ENCODE assay signal across 15 cellular contexts in genomic region chr4:67006791-67007190, GRCh38.
DNase-seq lines count a peak whose midpoint lies in the region; ATAC-seq and TF ChIP-seq lines count a peak whose summit lies in the region.
"Had no signal": no experiment of that assay in that cellular context is flagged by ENCODE, and none has a peak within 500 bp of the region (broad histone marks: within the 10 kb centered on the region; RNA-seq: fewer than 3 reads in every experiment).

No MANE protein-coding gene starts in this region.

- in situ Hi-C loops in SK-MEL-5 (cut with HindIII; ENCODE audit: low pct_unique_long_range_greater_than_20kb, low sequenced_read_pairs), result no loop called here

- H3K79me2 ChIP-seq in GM23338 (replicated peaks; ENCODE audit: insufficient read depth) (no peaks in the 10 kb centered on the region), trophoblast cell (ENCODE audit: control insufficient read depth, insufficient read depth, low read length, poor library complexity) (no peaks in the 10 kb centered on the region)

- H3K36me3 ChIP-seq in GM23338 (ENCODE audit: insufficient read depth), result no peaks in the 10 kb centered on the region
- H3K36me3 ChIP-seq in trophoblast cell (ENCODE audit: control insufficient read depth in 1 of 2, insufficient read depth in 2 of 2, low read length in 2 of 2), result no peaks in the 10 kb centered on the region
- no peaks in the 10 kb centered on the region for H3K36me3 ChIP-seq in H7 (replicated peaks; ENCODE audit: control insufficient read depth, insufficient read depth, low read length)

- no peaks in the 10 kb centered on the region for H4K20me1 ChIP-seq in GM23338 (replicated peaks; ENCODE audit: insufficient read depth)

- H3K27me3 Mint-ChIP-seq in GM23338 (ENCODE audit: insufficient read depth, low read depth, poor library complexity) (no peaks in the 10 kb centered on the region), T-helper 17 cell (no peaks in the 10 kb centered on the region)
- H3K27me3 Mint-ChIP-seq: CD4-positive, alpha-beta memory T cell had no signal

- no CpG with 5 or more reads among the region's 3 CpGs for WGBS in trophoblast cell (ENCODE audit: extremely low coverage, insufficient coverage, insufficient read length)

- no peak overlapping the region for H4K91ac ChIP-seq in trophoblast cell (ENCODE audit: low read depth, low read length)

- no peaks in the 10 kb centered on the region for H3K9me2 ChIP-seq in GM23338 (ENCODE audit: insufficient read depth)

- H2AFZ ChIP-seq in GM23338 (peak overlapping the region; percentile 70; the same call in 1 of the 2 replicates), trophoblast cell (ENCODE audit: insufficient read depth, low read length, poor library complexity) (no peak overlapping the region)
- H2AFZ ChIP-seq: GM23248 had no signal

- peaks cover 8% of the 10 kb centered on the region; the same call in 2 of the 3 replicates for H3K9me3 Mint-ChIP-seq in GM23338

- H3K4me1 Mint-ChIP-seq in GM23338 (no peaks in the 10 kb centered on the region), T-helper 17 cell (no peaks in the 10 kb centered on the region)
- H3K4me1 Mint-ChIP-seq: CD4-positive, alpha-beta memory T cell had no signal

- H3F3A ChIP-seq in GM23338 (replicated peaks; ENCODE audit: low read depth), result no peaks in the 10 kb centered on the region

- H4K8ac ChIP-seq in trophoblast cell (ENCODE audit: low read depth, low read length), result no peak overlapping the region

- H3K36me3 Mint-ChIP-seq in GM23338 (ENCODE audit: low read depth) (peaks cover 4% of the 10 kb centered on the region; the same call in 1 of the 3 replicates), T-helper 17 cell (ENCODE audit: low read depth) (no peaks in the 10 kb centered on the region)
- H3K36me3 Mint-ChIP-seq: CD4-positive, alpha-beta memory T cell had no signal

- H3K23ac ChIP-seq in trophoblast cell (ENCODE audit: low read length), result no peak overlapping the region

- H4K12ac ChIP-seq in trophoblast cell (ENCODE audit: low read depth, low read length), result no peak overlapping the region

- no peak for DNase-seq in GM23338 (ENCODE audit: low spot score)
- DNase-seq in SK-MEL-5 (ENCODE audit: low read depth, low spot score), result peak; percentile 17
- peak; percentile 54 for DNase-seq in foreskin melanocyte
- peak; percentile 2 to 46 for DNase-seq in trophoblast cell
- DNase-seq in T-helper 17 cell, result no peak
- no peak for DNase-seq in dermis blood vessel endothelial cell
- no peak for DNase-seq in H7
- DNase-seq: C1 segment of cervical spinal cord; Caco-2; CD4-positive, alpha-beta memory T cell; DMS153; DND-41; GM23248; HCEC 1CT had no signal

- H3K27ac Mint-ChIP-seq in GM23338 (no peak overlapping the region), T-helper 17 cell (no peak overlapping the region)
- H3K27ac Mint-ChIP-seq: CD4-positive, alpha-beta memory T cell had no signal

- no peak overlapping the region for H3K9ac ChIP-seq in trophoblast cell (ENCODE audit: low read length)
- H3K9ac ChIP-seq: GM23248 had no signal

- H3K4me3 Mint-ChIP-seq in GM23338, result no peak overlapping the region
- H3K4me3 Mint-ChIP-seq in T-helper 17 cell, result no peak overlapping the region
- H3K4me3 Mint-ChIP-seq: CD4-positive, alpha-beta memory T cell had no signal

- no peaks in the 10 kb centered on the region for H3K79me1 ChIP-seq in trophoblast cell (ENCODE audit: low read length)

- H3K4me3 ChIP-seq in GM23338 (no peak overlapping the region), trophoblast cell (ENCODE audit: low read depth, low read length) (no peak overlapping the region), H7 (ENCODE audit: insufficient read depth, low read depth, low read length) (no peak overlapping the region)
- H3K4me3 ChIP-seq: GM23248 had no signal

- no peak overlapping the region for H2BK12ac ChIP-seq in trophoblast cell (ENCODE audit: low read length)

- H3K9me3 ChIP-seq in trophoblast cell (ENCODE audit: insufficient read depth, low read depth, low read length), result no peaks in the 10 kb centered on the region
- no peaks in the 10 kb centered on the region for H3K9me3 ChIP-seq in T-helper 17 cell (ENCODE audit: control insufficient read depth, low read length, poor library complexity, severe bottlenecking)
- H3K9me3 ChIP-seq: Caco-2 had no signal

- TF ChIP-seq CTCF in GM23338 (conservative IDR thresholded peaks at IDR 0.05; ENCODE audit: low read depth in 2 of 2), result no peak

- H3K27ac ChIP-seq in GM23338 (ENCODE audit: low read depth) (no peak overlapping the region), trophoblast cell (ENCODE audit: low read depth, low read length) (peak overlapping the region; percentile 36)
- H3K27ac ChIP-seq: GM23248 had no signal

- H3K4me2 ChIP-seq in GM23338 (no peak overlapping the region), trophoblast cell (ENCODE audit: low read length) (no peak overlapping the region)

- ATAC-seq in GM23338, result no peak
- no peak for ATAC-seq in T-helper 17 cell
- ATAC-seq in GM21576 (IDR thresholded peaks at IDR 0.05; ENCODE audit: unreplicated experiment), result no peak

- H2AK5ac ChIP-seq in trophoblast cell (ENCODE audit: low read length), result no peak overlapping the region

- H3K18ac ChIP-seq in trophoblast cell (ENCODE audit: low read length), result no peak overlapping the region

- H3K27me3 ChIP-seq in GM23338 (ENCODE audit: insufficient read depth), result no peaks in the 10 kb centered on the region
- H3K27me3 ChIP-seq in trophoblast cell (ENCODE audit: insufficient read depth, low read length), result no peaks in the 10 kb centered on the region
- no peaks in the 10 kb centered on the region for H3K27me3 ChIP-seq in H7 (ENCODE audit: control insufficient read depth, insufficient read depth, low read length)

- H3K14ac ChIP-seq in trophoblast cell (ENCODE audit: low read length), result no peak overlapping the region

- H3K4me1 ChIP-seq in GM23338 (ENCODE audit: insufficient read depth) (0 out of 2 replicates have a peak, but pooled peaks cover 8% of the 10 kb centered on the region), trophoblast cell (ENCODE audit: control insufficient read depth in 1 of 2, insufficient read depth in 2 of 2, low read length in 2 of 2) (peaks cover 0 to 1% of the 10 kb centered on the region in 2 experiments)
- H3K4me1 ChIP-seq: Caco-2 had no signal

- H2BK5ac ChIP-seq in trophoblast cell (ENCODE audit: low read depth, low read length, poor library complexity), result no peak overlapping the region

- no peak overlapping the region for H2BK120ac ChIP-seq in trophoblast cell (ENCODE audit: insufficient read depth, low read length, poor library complexity)

- no peak overlapping the region for H3K4ac ChIP-seq in trophoblast cell (ENCODE audit: low read depth, low read length)

TF ChIP-seq in GM23338, 12 proteins besides CTCF, POLR2A, EP300 and RAD21 (continues in another document):
- TF ChIP-seq CREB1 (CRISPR knock-in tag; IDR thresholded peaks at IDR 0.05; ENCODE audit: low read depth), result no peak
- TF ChIP-seq ZNF114 (CRISPR knock-in tag; IDR thresholded peaks at IDR 0.05), result no peak
- TF ChIP-seq EZH2 (IDR thresholded peaks at IDR 0.05; ENCODE audit: low read depth, unreplicated experiment), result no peak
- TF ChIP-seq NANOG (IDR thresholded peaks at IDR 0.05; ENCODE audit: borderline replicate concordance), result no peak
- TF ChIP-seq STAT1 (IDR thresholded peaks at IDR 0.05; ENCODE audit: unreplicated experiment), result no peak
- TF ChIP-seq ETS1 (IDR thresholded peaks at IDR 0.05), result no peak
- TF ChIP-seq POLR2AphosphoS5 (IDR thresholded peaks at IDR 0.05; ENCODE audit: low read depth), result no peak

Comparison
In these comparisons a context has a peak if more than half of its experiments do, and no peak if none do; other contexts are left out.
1. DNase-seq: peak in SK-MEL-5 (single experiment), foreskin melanocyte (single experiment) and trophoblast cell (2 of 2); none in GM23338 (single experiment), T-helper 17 cell (0 of 3), dermis blood vessel endothelial cell (single experiment) and H7 (single experiment).